ENCODE assay signal across 9 cellular contexts in genomic region chr11:8219257-8220021, GRCh38. TPM values are rescaled to one million over a fixed set of nuclear protein-coding genes. Genes with fewer than 3 reads are reported as not detected.
A peak's percentile ranks its signal among the peaks of the same experiment; 100 is the strongest.
DNase-seq lines count a peak whose midpoint lies in the region; ATAC-seq and TF ChIP-seq lines count a peak whose summit lies in the region.
"Had no signal": no experiment of that assay in that cellular context is flagged by ENCODE, and none has a peak within 500 bp of the region (broad histone marks: within the 10 kb centered on the region; RNA-seq: fewer than 3 reads in every experiment).

No MANE protein-coding gene starts in this region.

- H2AFZ ChIP-seq in KMS-11 (ENCODE audit: low read depth) = no peak overlapping the region

- H3K27ac ChIP-seq in BLaER1 (no peak overlapping the region), KMS-11 (no peak overlapping the region), suprapubic skin (no peak overlapping the region)

- DNase-seq in T-helper 17 cell (no peak), glomerular endothelial cell (ENCODE audit: extremely low read depth, low read depth, low spot score) (peak; percentile 10), retinal pigment epithelial cell (ENCODE audit: low read depth) (peak; percentile 18), immature natural killer cell (no peak), suprapubic skin (ENCODE audit: low spot score in 2 of 2) (no peak)

- H3K9me3 Mint-ChIP-seq in immature natural killer cell = no peaks in the 10 kb centered on the region

- H3K36me3 ChIP-seq in BLaER1 = no peaks in the 10 kb centered on the region
- H3K36me3 ChIP-seq in KMS-11 (ENCODE audit: insufficient read depth) = no peaks in the 10 kb centered on the region
- H3K36me3 ChIP-seq in suprapubic skin = no peaks in the 10 kb centered on the region

- H3K27ac Mint-ChIP-seq in T-helper 17 cell = peak overlapping the region; percentile 39
- no peak overlapping the region for H3K27ac Mint-ChIP-seq in immature natural killer cell

- H3K9ac ChIP-seq in BLaER1 = no peak overlapping the region
- H3K9ac ChIP-seq in KMS-11 = no peak overlapping the region

- H3K4me2 ChIP-seq in BLaER1 = peak overlapping the region; percentile 78; the same call in 1 of the 2 replicates
- no peak overlapping the region for H3K4me2 ChIP-seq in KMS-11

- H3K4me3 ChIP-seq in BLaER1 = no peak overlapping the region
- no peak overlapping the region for H3K4me3 ChIP-seq in KMS-11 (IDR thresholded peaks at IDR 0.05; ENCODE audit: insufficient read depth, low read depth, low read length)
- H3K4me3 ChIP-seq in retinal pigment epithelial cell (ENCODE audit: low read length) = no peak overlapping the region
- no peak overlapping the region for H3K4me3 ChIP-seq in suprapubic skin

- H3K36me3 Mint-ChIP-seq in T-helper 17 cell (ENCODE audit: low read depth) (no peaks in the 10 kb centered on the region), immature natural killer cell (no peaks in the 10 kb centered on the region)

- peak; percentile 35 for ATAC-seq in T-helper 17 cell

- WGBS in suprapubic skin = 72% methylated on average over 9 of the region's 16 CpGs

- H3K79me2 ChIP-seq in KMS-11 (ENCODE audit: insufficient read depth, low read depth) = no peaks in the 10 kb centered on the region

- TF ChIP-seq POLR2A in suprapubic skin (IDR thresholded peaks at IDR 0.05) = no peak

- TF ChIP-seq CTCF in GM12872 (IDR thresholded peaks at IDR 0.05; ENCODE audit: insufficient read depth, low read depth, low read length) (peak; percentile 86), KMS-11 (conservative IDR thresholded peaks at IDR 0.05; ENCODE audit: low read depth, low read length) (peak; percentile 78), retinal pigment epithelial cell (conservative IDR thresholded peaks at IDR 0.05; ENCODE audit: low read depth, low read length) (peak; percentile 87), suprapubic skin (IDR thresholded peaks at IDR 0.05) (peak in 1 of 2 donors; percentile 54)

- peaks cover 17% of the 10 kb centered on the region for H3K27me3 ChIP-seq in BLaER1
- no peaks in the 10 kb centered on the region; the same call in 1 of the 2 replicates for H3K27me3 ChIP-seq in KMS-11 (ENCODE audit: insufficient read depth, low read depth)
- no peaks in the 10 kb centered on the region for H3K27me3 ChIP-seq in suprapubic skin

- H3K4me1 Mint-ChIP-seq in T-helper 17 cell = peaks cover 2% of the 10 kb centered on the region
- peaks cover 5 to 15% of the 10 kb centered on the region in 2 donors for H3K4me1 Mint-ChIP-seq in immature natural killer cell

- H3K4me1 ChIP-seq in BLaER1 (peaks cover 33% of the 10 kb centered on the region), KMS-11 (ENCODE audit: low read depth, poor library complexity, severe bottlenecking) (peaks cover 22% of the 10 kb centered on the region), suprapubic skin (peaks cover 5% of the 10 kb centered on the region)

- H3K27me3 Mint-ChIP-seq in T-helper 17 cell = peaks cover 40% of the 10 kb centered on the region
- H3K27me3 Mint-ChIP-seq in immature natural killer cell (ENCODE audit: low read depth in 3 of 3) = peaks cover 12 to 16% (median 12%) of the 10 kb centered on the region in 3 donors

- no peaks in the 10 kb centered on the region; the same call in 1 of the 2 replicates for H4K20me1 ChIP-seq in BLaER1
- H4K20me1 ChIP-seq in KMS-11 (ENCODE audit: insufficient read depth) = no peaks in the 10 kb centered on the region

- H3K9me3 ChIP-seq in BLaER1 (no peaks in the 10 kb centered on the region), T-helper 17 cell (ENCODE audit: control insufficient read depth, low read length, poor library complexity, severe bottlenecking) (no peaks in the 10 kb centered on the region), suprapubic skin (no peaks in the 10 kb centered on the region)

- TF ChIP-seq EP300 in suprapubic skin (IDR thresholded peaks at IDR 0.05) = no peak

- H3K4me3 Mint-ChIP-seq in T-helper 17 cell (no peak overlapping the region), immature natural killer cell (no peak overlapping the region)

RNA-seq across cellular contexts. Expression of gene LMO1, which starts 44.2 kb away (rescaled TPM):
- not detected for total RNA-seq in T-helper 17 cell
- total RNA-seq in glomerular endothelial cell = 0.76 TPM in 1 of 2 replicates, not detected in the other
- not detected for polyA plus RNA-seq in immature natural killer cell
- 10 to 100 TPM in 2 of 4 donors, 1 to 10 TPM in 2; 6.2 to 29.4 (median 8.2) TPM for total RNA-seq in suprapubic skin
- total RNA-seq: T-helper 1 cell treated with Interleukin-12 subunit alpha and Interleukin-12 subunit beta and Interleukin-4 antibody, amounts not matched to agents 30 ng/mL and 1 ng/mL, for 36 hours had no signal

RNA-seq across cellular contexts. Expression of gene RIC3, which starts 50.6 kb away (rescaled TPM):
- total RNA-seq in T-helper 17 cell (10 to 100 TPM; 38.8 to 52.9 TPM), glomerular endothelial cell (not detected in 2 replicates), suprapubic skin (100 to 1,000 TPM in 1 of 4 donors, 10 to 100 TPM in 3; 20.5 to 118 (median 35.1) TPM)
- polyA plus RNA-seq in immature natural killer cell = under 1 TPM in 1 of 3 donors, not detected in 2; 0.44 TPM

Comparison
In these comparisons a context has a peak if more than half of its experiments do, and no peak if none do; other contexts are left out.
1. DNase-seq: peak in glomerular endothelial cell (single experiment) and retinal pigment epithelial cell (single experiment); none in T-helper 17 cell (0 of 3), immature natural killer cell (0 of 3) and suprapubic skin (0 of 2).
2. RNA of gene RIC3, which starts 50.6 kb away (total RNA-seq): 38.8 to 52.9 TPM in T-helper 17 cell and 20.5 to 118 TPM in suprapubic skin; not detected in glomerular endothelial cell; every median in the first group is over 10 times any median in the second.